In the genomic region with DNA sequence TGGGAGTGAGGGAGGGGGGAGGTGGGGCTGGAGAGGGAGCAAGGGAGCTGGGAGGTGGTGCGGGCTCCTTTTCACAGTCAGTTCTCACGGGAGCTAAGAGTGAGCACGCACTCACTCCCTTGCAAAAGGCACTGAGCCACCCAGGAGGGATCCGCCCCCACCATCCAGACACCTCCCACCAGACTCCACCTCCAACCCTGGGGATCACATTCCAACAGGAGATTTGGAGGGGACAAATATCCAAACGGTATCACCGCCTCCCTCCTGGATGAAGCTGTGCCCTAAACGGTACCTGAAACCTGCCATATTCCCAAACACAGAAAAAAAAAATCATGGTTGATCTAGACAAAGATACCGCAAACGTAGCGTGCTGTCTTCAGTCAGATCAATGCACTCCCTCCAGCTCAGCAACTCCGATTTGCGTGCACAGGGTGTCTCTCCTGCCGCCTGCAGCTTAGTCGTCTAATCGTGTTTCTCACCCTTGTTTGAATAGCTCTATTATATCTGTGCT, we compare ENCODE assay signal across 1 cellular context.
TF ChIP-seq lines count a peak whose summit lies in the region.

No MANE protein-coding gene starts in this region.

TF ChIP-seq in HEK293, 187 proteins besides CTCF, POLR2A, EP300 and RAD21 (continued from another document):
- TF ChIP-seq ZNF10 (tag by site-specific recombination; IDR thresholded peaks at IDR 0.05): no peak
- TF ChIP-seq ZNF610 (tag by site-specific recombination; IDR thresholded peaks at IDR 0.05; ENCODE audit: borderline replicate concordance): no peak
- TF ChIP-seq, protein P1, sequence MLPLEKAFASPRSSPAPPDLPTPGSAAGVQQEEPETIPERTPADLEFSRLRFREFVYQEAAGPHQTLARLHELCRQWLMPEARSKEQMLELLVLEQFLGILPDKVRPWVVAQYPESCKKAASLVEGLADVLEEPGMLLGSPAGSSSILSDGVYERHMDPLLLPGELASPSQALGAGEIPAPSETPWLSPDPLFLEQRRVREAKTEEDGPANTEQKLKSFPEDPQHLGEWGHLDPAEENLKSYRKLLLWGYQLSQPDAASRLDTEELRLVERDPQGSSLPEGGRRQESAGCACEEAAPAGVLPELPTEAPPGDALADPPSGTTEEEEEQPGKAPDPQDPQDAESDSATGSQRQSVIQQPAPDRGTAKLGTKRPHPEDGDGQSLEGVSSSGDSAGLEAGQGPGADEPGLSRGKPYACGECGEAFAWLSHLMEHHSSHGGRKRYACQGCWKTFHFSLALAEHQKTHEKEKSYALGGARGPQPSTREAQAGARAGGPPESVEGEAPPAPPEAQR (tag by site-specific recombination; IDR thresholded peaks at IDR 0.05): no peak
- no peak for TF ChIP-seq ZNF423 (tag by site-specific recombination; IDR thresholded peaks at IDR 0.05)
- no peak for TF ChIP-seq ZNF768 (tag by site-specific recombination; IDR thresholded peaks at IDR 0.05)
- no peak for TF ChIP-seq SALL2 (tag by site-specific recombination; IDR thresholded peaks at IDR 0.05; ENCODE audit: borderline replicate concordance)
